In genomic region chr7:47635091-47636090, GRCh38 we compare ENCODE assay signal across 9 cellular contexts. TPM values are rescaled to one million over a fixed set of nuclear protein-coding genes. Genes with fewer than 3 reads are reported as not detected.
DNase-seq lines count a peak whose midpoint lies in the region; ATAC-seq and TF ChIP-seq lines count a peak whose summit lies in the region.
"Had no signal": no experiment of that assay in that cellular context is flagged by ENCODE, and none has a peak within 500 bp of the region (broad histone marks: within the 10 kb centered on the region; RNA-seq: fewer than 3 reads in every experiment).

No MANE protein-coding gene starts in this region.

- H3K27ac ChIP-seq in HUES6 (ENCODE audit: low read depth, low read length) (no peak overlapping the region), suprapubic skin (peak overlapping the region; percentile 26)

- TF ChIP-seq POLR2A in suprapubic skin (IDR thresholded peaks at IDR 0.05), result no peak

- no peak overlapping the region for H3K9ac ChIP-seq in HUES6 (ENCODE audit: low read length)

- H3K27me3 ChIP-seq in HUES6 (ENCODE audit: control insufficient read depth, insufficient read depth, low read length) (peaks cover 13% of the 10 kb centered on the region; the same call in 1 of the 2 replicates), suprapubic skin (no peaks in the 10 kb centered on the region)

- peak; percentile 47 for DNase-seq in RPMI8226
- DNase-seq in iPS-NIHi7 (ENCODE audit: extremely low spot score), result peak; percentile 50
- no peak for DNase-seq in suprapubic skin (ENCODE audit: low spot score in 2 of 2)
- DNase-seq in activated CD8-positive, alpha-beta memory T cell treated with anti-CD3 and anti-CD28 coated beads for 24 hours, result no peak
- DNase-seq in GOT3 (lab: John Stamatoyannopoulos, UW), result no peak
- no peak for DNase-seq in activated gamma-delta T cell treated with Interleukin-2 at 50 U/mL for 16 hours
- DNase-seq: stimulated activated naive CD4-positive, alpha-beta T cell treated with Interleukin-2 at 50 U/mL for 16 hours had no signal

- TF ChIP-seq CTCF in suprapubic skin (IDR thresholded peaks at IDR 0.05), result no peak

- peaks cover 26% of the 10 kb centered on the region for H3K4me1 ChIP-seq in HUES6 (ENCODE audit: control insufficient read depth, insufficient read depth, low read length)
- H3K4me1 ChIP-seq in suprapubic skin, result peaks cover 40% of the 10 kb centered on the region

- H3K4me3 ChIP-seq in HUES6 (ENCODE audit: low read depth, low read length) (peak overlapping the region; percentile 16; the same call in 1 of the 2 replicates), suprapubic skin (peak overlapping the region; percentile 35)

- H3K36me3 ChIP-seq in HUES6 (ENCODE audit: control insufficient read depth, insufficient read depth, low read length) (no peaks in the 10 kb centered on the region), suprapubic skin (no peaks in the 10 kb centered on the region)

- 38% methylated on average over 9 of the region's 25 CpGs for WGBS in suprapubic skin

- no peak for TF ChIP-seq EP300 in suprapubic skin (IDR thresholded peaks at IDR 0.05)

- ATAC-seq in HG02870 (IDR thresholded peaks at IDR 0.05; ENCODE audit: unreplicated experiment), result no peak

- H3K9me3 ChIP-seq in HUES6 (ENCODE audit: control insufficient read depth, insufficient read depth, low read depth, low read length) (no peaks in the 10 kb centered on the region), suprapubic skin (no peaks in the 10 kb centered on the region)

RNA-seq across cellular contexts. Expression of gene TNS3, which starts 53.5 kb away (rescaled TPM):
- 10 to 100 TPM; 14.3 to 53.0 (median 31.9) TPM for total RNA-seq in suprapubic skin

Comparison
In these comparisons a context has a peak if more than half of its experiments do, and no peak if none do; other contexts are left out.
1. DNase-seq: peak in RPMI8226 (single experiment) and iPS-NIHi7 (single experiment); none in suprapubic skin (0 of 2), activated CD8-positive, alpha-beta memory T cell treated with anti-CD3 and anti-CD28 coated beads for 24 hours (single experiment), GOT3 (single experiment) and activated gamma-delta T cell treated with Interleukin-2 at 50 U/mL for 16 hours (single experiment).